ENCODE assay signal across 8 cellular contexts in the genomic region with DNA sequence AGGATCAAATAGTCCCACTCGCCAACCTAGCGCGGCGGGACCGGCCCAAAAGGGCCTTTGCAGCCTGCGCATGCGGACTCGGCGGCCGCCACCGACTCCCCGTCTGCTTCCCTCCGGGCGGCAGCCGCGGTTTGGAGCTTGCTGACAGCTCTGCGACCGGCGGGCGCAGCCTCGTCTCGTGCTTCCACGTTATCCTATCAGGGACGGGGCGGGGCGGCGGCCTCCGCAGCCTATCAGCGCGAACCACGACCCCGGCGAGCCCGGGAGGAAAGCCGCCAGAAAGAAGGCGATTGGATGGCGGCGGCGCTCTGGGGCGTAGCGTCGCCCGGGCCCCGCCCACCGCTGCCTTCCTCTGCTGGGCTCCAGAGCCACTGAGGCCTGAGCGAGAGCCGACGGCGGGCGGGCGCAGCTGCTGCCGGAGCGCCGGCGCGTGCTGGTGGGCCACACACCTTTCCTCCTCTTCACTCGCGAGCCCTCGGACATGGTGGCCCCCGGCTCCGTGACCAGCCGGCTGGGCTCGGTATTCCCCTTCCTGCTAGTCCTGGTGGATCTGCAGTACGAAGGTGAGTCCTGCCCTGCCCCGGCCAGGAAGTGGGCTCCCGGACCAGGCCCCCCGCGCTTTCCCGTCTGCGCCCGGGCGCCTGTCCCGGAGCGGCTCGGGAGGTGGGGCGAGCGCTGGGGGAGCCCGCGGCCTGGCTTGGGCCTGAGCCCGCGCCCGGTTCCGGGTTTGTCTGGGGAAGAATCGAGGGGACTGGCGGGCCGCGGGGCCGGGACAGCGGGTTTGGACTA. TPM values are rescaled to one million over a fixed set of nuclear protein-coding genes. Genes with fewer than 3 reads are reported as not detected.
DNase-seq lines count a peak whose midpoint lies in the region; ATAC-seq and TF ChIP-seq lines count a peak whose summit lies in the region.

A gene with protein sequence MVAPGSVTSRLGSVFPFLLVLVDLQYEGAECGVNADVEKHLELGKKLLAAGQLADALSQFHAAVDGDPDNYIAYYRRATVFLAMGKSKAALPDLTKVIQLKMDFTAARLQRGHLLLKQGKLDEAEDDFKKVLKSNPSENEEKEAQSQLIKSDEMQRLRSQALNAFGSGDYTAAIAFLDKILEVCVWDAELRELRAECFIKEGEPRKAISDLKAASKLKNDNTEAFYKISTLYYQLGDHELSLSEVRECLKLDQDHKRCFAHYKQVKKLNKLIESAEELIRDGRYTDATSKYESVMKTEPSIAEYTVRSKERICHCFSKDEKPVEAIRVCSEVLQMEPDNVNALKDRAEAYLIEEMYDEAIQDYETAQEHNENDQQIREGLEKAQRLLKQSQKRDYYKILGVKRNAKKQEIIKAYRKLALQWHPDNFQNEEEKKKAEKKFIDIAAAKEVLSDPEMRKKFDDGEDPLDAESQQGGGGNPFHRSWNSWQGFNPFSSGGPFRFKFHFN (plus strand): TSS at position 365 of the 789 bp plus-strand sequence. CDS start 117 bp downstream, at position 482.

- H3K4me1 ChIP-seq in ovary (ENCODE audit: insufficient read depth) (no peaks in the 10 kb centered on the region), thyroid gland (peaks cover 22 to 25% of the 10 kb centered on the region in 2 donors)

- TF ChIP-seq EP300 in ovary (IDR thresholded peaks at IDR 0.05): no peak

- 0 to 1% (median 0%) methylated on average over 56 to 89 of the region's 89 CpGs for WGBS in ovary, 3 donors
- 0% methylated on average over 4 to 14 of the region's 89 CpGs for WGBS in thyroid gland, 2 donors

- peak; percentile 93 for ATAC-seq in HG02759 (IDR thresholded peaks at IDR 0.05; ENCODE audit: unreplicated experiment)

- TF ChIP-seq CTCF in GM12864 (IDR thresholded peaks at IDR 0.05; ENCODE audit: low read depth, low read length, missing control alignments) (no peak), ovary (IDR thresholded peaks at IDR 0.05) (no peak), thyroid gland (IDR thresholded peaks at IDR 0.05) (no peak)

- H3K9me3 ChIP-seq in ovary (peaks cover 0 to under 1% of the 10 kb centered on the region in 2 donors), thyroid gland (no peaks in the 10 kb centered on the region)

- peak within 1 kb of the TSS; percentile 85 to 89 for H3K27ac ChIP-seq in ovary
- peak within 1 kb of the TSS; percentile 92 to 97 (median 94) for H3K27ac ChIP-seq in thyroid gland

- H3K27me3 ChIP-seq in ovary (no peaks in the 10 kb centered on the region), thyroid gland (no peaks in the 10 kb centered on the region)

- intact Hi-C loops in head of caudate nucleus (cut with DNase I) (no loop called here), ovary (cut with DNase I) (loop anchor here in 1 of 4 donors (2.0 kb wide), 1 partner anchor 34 kb away; no protein-coding TSS in a partner anchor), thyroid gland (cut with DNase I) (no loop called here)

- H3K4me3 ChIP-seq in GM12864 (ENCODE audit: low read depth, low read length) (peak within 1 kb of the TSS; percentile 77), ovary (peak within 1 kb of the TSS; percentile 70), thyroid gland (replicated peaks in 1 of 3) (peak within 1 kb of the TSS; percentile 80 to 88 (median 82))

- DNase-seq in GM12864 (ENCODE audit: low read depth) (peak; percentile 89), NCI-H1417 (lab: John Stamatoyannopoulos, UW) (peak; percentile 99 to 100 (median 99)), SW 1271 (lab: John Stamatoyannopoulos, UW) (peak; percentile 74 to 94), head of caudate nucleus (peak; percentile 95 to 99 (median 99)), ovary (peak; percentile 98 to 99 (median 98)), thyroid gland (peak; percentile 99)
- peak; percentile 96 for DNase-seq in activated naive CD8-positive, alpha-beta T cell treated with anti-CD3 and anti-CD28 coated beads, Interleukin-2, amount 50 U/mL, for 16 hours (ENCODE audit: low read depth, low spot score)

- TF ChIP-seq POLR2A in ovary (IDR thresholded peaks at IDR 0.05) (peak; percentile 87), thyroid gland (IDR thresholded peaks at IDR 0.05) (peak; percentile 83 to 99)

- no peaks in the 10 kb centered on the region for H3K36me3 ChIP-seq in ovary
- no peaks in the 10 kb centered on the region for H3K36me3 ChIP-seq in thyroid gland

RNA-seq across cellular contexts. Expression of the gene that starts here (rescaled TPM):
- total RNA-seq in ovary: 10 to 100 TPM; 29.6 to 56.7 (median 38.3) TPM
- polyA plus RNA-seq in ovary: 10 to 100 TPM; 13.6 to 24.5 TPM
- total RNA-seq in thyroid gland: 100 to 1,000 TPM in 3 of 4 donors, 10 to 100 TPM in 1; 92.2 to 164 (median 125) TPM

Comparison
In these comparisons a context has a peak if more than half of its experiments do, and no peak if none do; other contexts are left out.
1. Peak in every context shown above with its lines: DNase-seq, ATAC-seq, H3K4me3 ChIP-seq and H3K27ac ChIP-seq.